Comparison of ENCODE assay signal across 8 cellular contexts in genomic region chr5:103258368-103258956, GRCh38. TPM values are rescaled to one million over a fixed set of nuclear protein-coding genes. Genes with fewer than 3 reads are reported as not detected.
DNase-seq lines count a peak whose midpoint lies in the region; ATAC-seq and TF ChIP-seq lines count a peak whose summit lies in the region.

MACIR (plus strand) TSS chr5:103258763; CDS start chr5:103275920, 17,157 bp downstream.

- peaks cover 0 to 19% (median 8%) of the 10 kb centered on the region in 4 donors for H3K4me1 ChIP-seq in liver (ENCODE audit: control insufficient read depth in 4 of 4, insufficient read depth in 4 of 4, low read length in 3 of 4)

- intact Hi-C loops in CD4-positive, alpha-beta T cell (cut with DNase I, micrococcal nuclease): loop anchor here (2.0 to 10.0 kb wide), 4 partner anchors 136 to 504 kb away; partner anchors contain the start of genes GIN1 (in 2 of the 2), PPIP5K2 (in 2 of the 2), NUDT12 (in 1 of the 2) and PAM (in 1 of the 2)
- intact Hi-C loops in dorsolateral prefrontal cortex (cut with DNase I): loop anchor here (2.0 to 10.0 kb wide), 4 partner anchors 30 to 216 kb away; no protein-coding TSS in a partner anchor

- no peak within 1 kb of the TSS for H3K9ac ChIP-seq in liver (ENCODE audit: low read depth in 1 of 2, low read length in 2 of 2)

- no peak for TF ChIP-seq CTCF in CD4-positive, alpha-beta T cell (IDR thresholded peaks at IDR 0.05)
- TF ChIP-seq CTCF in dorsolateral prefrontal cortex (IDR thresholded peaks at IDR 0.05 in 54 of 56, conservative IDR thresholded peaks at IDR 0.05 in 2 of 56; ENCODE audit: low read depth in 1 of 56, partially characterized antibody in 56 of 56): peak in 32 of 56 donors; percentile 11 to 56 (median 32)
- TF ChIP-seq CTCF in liver (IDR thresholded peaks at IDR 0.05; ENCODE audit: low read depth, low read length, missing input control): no peak

- POLR2A ChIA-PET in CD4-positive, alpha-beta T cell (lab: Charles Lee): interaction anchor here (0.7 to 5.6 kb wide), 10 partner anchors 12 to 503 kb away, joined by 3 to 46 read pairs (median 4); partner anchors contain the start of genes GIN1, PAM and PPIP5K2
- POLR2A ChIA-PET in activated CD4-positive, alpha-beta memory T cell treated with anti-CD3 and anti-CD28 coated beads, Interleukin-2, amount 10 ng/mL, durations not matched to agents 7 days and 5 days (lab: Charles Lee): interaction anchor here (0.6 to 2.8 kb wide), 12 partner anchors 8 to 502 kb away, joined by 3 to 33 read pairs (median 4); partner anchors contain the start of genes GIN1 and PPIP5K2

- no peaks in the 10 kb centered on the region for H3K9me3 Mint-ChIP-seq in CD4-positive, alpha-beta T cell
- no peaks in the 10 kb centered on the region for H3K9me3 Mint-ChIP-seq in activated CD4-positive, alpha-beta memory T cell treated with anti-CD3 and anti-CD28 coated beads, Interleukin-2, amount 10 ng/mL, durations not matched to agents 7 days and 5 days

- under 1% methylated on average over 45 of the region's 45 CpGs for WGBS in liver

- peak within 1 kb of the TSS; percentile 90 for H3K4me3 Mint-ChIP-seq in CD4-positive, alpha-beta T cell
- H3K4me3 Mint-ChIP-seq in activated CD4-positive, alpha-beta memory T cell treated with anti-CD3 and anti-CD28 coated beads, Interleukin-2, amount 10 ng/mL, durations not matched to agents 7 days and 5 days: peak within 1 kb of the TSS; percentile 75

- no peaks in the 10 kb centered on the region for H3K36me3 ChIP-seq in liver (ENCODE audit: control insufficient read depth in 4 of 4, insufficient read depth in 3 of 4, low read depth in 1 of 4, low read length in 3 of 4)

- peaks cover 7% of the 10 kb centered on the region for H3K27me3 ChIP-seq in CD4-positive, alpha-beta T cell (ENCODE audit: control insufficient read depth, insufficient read depth, low read length)
- H3K27me3 ChIP-seq in dorsolateral prefrontal cortex: no peaks in the 10 kb centered on the region
- peaks cover 0 to 2% (median 0%) of the 10 kb centered on the region in 4 donors for H3K27me3 ChIP-seq in liver (ENCODE audit: control insufficient read depth in 4 of 4, insufficient read depth in 4 of 4, low read length in 3 of 4)

- peak; percentile 90 to 96 (median 93) for DNase-seq in CD4-positive, alpha-beta T cell
- peak; percentile 92 for DNase-seq in NCI-H82 treated with DMSO at 0.1 percent for 48 hours (lab: John Stamatoyannopoulos, UW; ENCODE audit: unreplicated experiment)
- DNase-seq in activated CD4-positive, alpha-beta memory T cell treated with anti-CD3 and anti-CD28 coated beads, Interleukin-2, amount 10 ng/mL, durations not matched to agents 7 days and 5 days: peak; percentile 96
- DNase-seq in dorsolateral prefrontal cortex: peak; percentile 80 to 94 (median 92)
- peak; percentile 87 for DNase-seq in stimulated activated CD4-positive, alpha-beta T cell treated with anti-CD3 and anti-CD28 coated beads, Interleukin-4, amount 100 ng/mL, for 1 hour

- TF ChIP-seq RAD21 in liver (IDR thresholded peaks at IDR 0.05): peak; percentile 16 to 57

- peaks cover 27% of the 10 kb centered on the region for H3K4me1 Mint-ChIP-seq in CD4-positive, alpha-beta T cell (ENCODE audit: low read depth)
- H3K4me1 Mint-ChIP-seq in activated CD4-positive, alpha-beta memory T cell treated with anti-CD3 and anti-CD28 coated beads, Interleukin-2, amount 10 ng/mL, durations not matched to agents 7 days and 5 days: peaks cover 27% of the 10 kb centered on the region

- H3K27ac ChIP-seq in CD4-positive, alpha-beta T cell (ENCODE audit: low read depth, low read length): peak within 1 kb of the TSS; percentile 65
- H3K27ac ChIP-seq in dorsolateral prefrontal cortex (peak within 1 kb of the TSS; percentile 79 to 99 (median 96)), liver (ENCODE audit: low read depth in 1 of 2, low read length in 2 of 2) (peak within 1 kb of the TSS; percentile 75 to 84)

- H3K4me3 ChIP-seq in dorsolateral prefrontal cortex: peak within 1 kb of the TSS; percentile 59 to 98 (median 91)
- peak within 1 kb of the TSS; percentile 67 to 79 (median 77) for H3K4me3 ChIP-seq in liver (ENCODE audit: low read depth in 1 of 3, low read length in 3 of 3)

- CTCF ChIA-PET in CD4-positive, alpha-beta T cell (lab: Charles Lee): interaction anchor here (1.2 kb wide), 2 partner anchors 10 to 33 kb away, joined by 3 read pairs; no protein-coding TSS in a partner anchor
- CTCF ChIA-PET in activated CD4-positive, alpha-beta memory T cell treated with anti-CD3 and anti-CD28 coated beads, Interleukin-2, amount 10 ng/mL, durations not matched to agents 7 days and 5 days (lab: Charles Lee): interaction anchor here (0.7 to 2.7 kb wide), 9 partner anchors 10 to 222 kb away, joined by 3 to 19 read pairs (median 4); partner anchors contain the start of genes GIN1 and PPIP5K2

- peak within 1 kb of the TSS; percentile 80 for H3K27ac Mint-ChIP-seq in CD4-positive, alpha-beta T cell
- peak within 1 kb of the TSS; percentile 65 for H3K27ac Mint-ChIP-seq in activated CD4-positive, alpha-beta memory T cell treated with anti-CD3 and anti-CD28 coated beads, Interleukin-2, amount 10 ng/mL, durations not matched to agents 7 days and 5 days

- H3K27me3 Mint-ChIP-seq in CD4-positive, alpha-beta T cell: peaks cover 4% of the 10 kb centered on the region
- peaks cover 9% of the 10 kb centered on the region for H3K27me3 Mint-ChIP-seq in activated CD4-positive, alpha-beta memory T cell treated with anti-CD3 and anti-CD28 coated beads, Interleukin-2, amount 10 ng/mL, durations not matched to agents 7 days and 5 days

- no peaks in the 10 kb centered on the region for H3K36me3 Mint-ChIP-seq in CD4-positive, alpha-beta T cell (ENCODE audit: low read depth)
- peaks cover 2% of the 10 kb centered on the region for H3K36me3 Mint-ChIP-seq in activated CD4-positive, alpha-beta memory T cell treated with anti-CD3 and anti-CD28 coated beads, Interleukin-2, amount 10 ng/mL, durations not matched to agents 7 days and 5 days (ENCODE audit: low read depth)

- no peaks in the 10 kb centered on the region for H3K9me3 ChIP-seq in CD4-positive, alpha-beta T cell (ENCODE audit: control insufficient read depth, low read length)
- no peaks in the 10 kb centered on the region for H3K9me3 ChIP-seq in liver (ENCODE audit: control insufficient read depth in 4 of 4, low read length in 3 of 4)

- ATAC-seq in CD4-positive, alpha-beta T cell (ENCODE audit: poor library complexity): peak; percentile 91
- ATAC-seq in GM19452 (IDR thresholded peaks at IDR 0.05; ENCODE audit: unreplicated experiment): peak; percentile 75
- peak; percentile 41 for ATAC-seq in HG03575 (IDR thresholded peaks at IDR 0.05; ENCODE audit: extremely low read depth, insufficient number of reproducible peaks, low FRiP score, unreplicated experiment)

TF ChIP-seq in liver, 16 proteins besides CTCF, POLR2A, EP300 and RAD21 (continues in another document):
- TF ChIP-seq ZBTB33 (IDR thresholded peaks at IDR 0.05) (peak; percentile 17), HNF4A (conservative IDR thresholded peaks at IDR 0.05) (peak in 1 of 2 donors; percentile 15), RXRA (IDR thresholded peaks at IDR 0.05) (peak; percentile 6 to 14), FOXA2 (IDR thresholded peaks at IDR 0.05) (no peak), REST (IDR thresholded peaks at IDR 0.05) (no peak), TAF1 (conservative IDR thresholded peaks at IDR 0.05) (no peak), ATF3 (IDR thresholded peaks at IDR 0.05) (no peak)

RNA-seq across cellular contexts. Expression of gene MACIR, which starts in this region (rescaled TPM):
- total RNA-seq in CD4-positive, alpha-beta T cell: 1 to 10 TPM; 1.3 to 1.6 TPM
- total RNA-seq in activated CD4-positive, alpha-beta memory T cell treated with anti-CD3 and anti-CD28 coated beads, Interleukin-2, amount 10 ng/mL, durations not matched to agents 7 days and 5 days: 1 to 10 TPM; 6.3 to 7.4 TPM
- total RNA-seq in dorsolateral prefrontal cortex (10 to 100 TPM; 21.8 to 45.7 (median 34.8) TPM), liver (10 to 100 TPM in 1 of 2 donors, under 1 TPM in 1; 0.84 to 18.6 TPM)
- under 1 TPM; 0.69 to 0.83 TPM for polyA plus RNA-seq in liver

Comparison
In these comparisons a context has a peak if more than half of its experiments do, and no peak if none do; other contexts are left out.
1. Peak in every context shown above with its lines: DNase-seq, ATAC-seq, H3K4me3 ChIP-seq and H3K27ac ChIP-seq.
2. ATAC-seq: peak in every context shown above with its lines; median percentile 91 in CD4-positive, alpha-beta T cell; 75 in GM19452; 41 in HG03575.
3. CTCF ChIP-seq: peak in dorsolateral prefrontal cortex (32 of 56); none in CD4-positive, alpha-beta T cell (single experiment) and liver (single experiment).